Comparison of ENCODE assay signal across 26 cellular contexts in genomic region chr15:64753419-64754185, GRCh38. TPM values are rescaled to one million over a fixed set of nuclear protein-coding genes. Genes with fewer than 3 reads are reported as not detected.
DNase-seq lines count a peak whose midpoint lies in the region; ATAC-seq, FAIRE-seq and TF ChIP-seq lines count a peak whose summit lies in the region.
"Had no signal": no experiment of that assay in that cellular context is flagged by ENCODE, and none has a peak within 500 bp of the region (broad histone marks: within the 10 kb centered on the region; RNA-seq: fewer than 3 reads in every experiment).

No MANE protein-coding gene starts in this region.

- WGBS in heart right ventricle, 2 donors, result 72% methylated on average over 16 of the region's 16 CpGs

- intact Hi-C loops in heart right ventricle (cut with DNase I), result no loop called here

- no peak overlapping the region for H3K27ac Mint-ChIP-seq in activated naive CD4-positive, alpha-beta T cell treated with anti-CD3 and anti-CD28 coated beads, Interleukin-2, amount 50 U/mL, for 72 hours
- H3K27ac Mint-ChIP-seq: activated CD4-positive, alpha-beta memory T cell treated with anti-CD3 and anti-CD28 coated beads, Interleukin-2, amount 10 ng/mL, durations not matched to agents 7 days and 5 days; activated naive CD8-positive, alpha-beta T cell had no signal

- no peaks in the 10 kb centered on the region for H3K36me3 Mint-ChIP-seq in activated naive CD4-positive, alpha-beta T cell treated with anti-CD3 and anti-CD28 coated beads, Interleukin-2, amount 50 U/mL, for 72 hours
- H3K36me3 Mint-ChIP-seq: activated naive CD8-positive, alpha-beta T cell had no signal

- H3K9me3 Mint-ChIP-seq in activated naive CD4-positive, alpha-beta T cell treated with anti-CD3 and anti-CD28 coated beads, Interleukin-2, amount 50 U/mL, for 72 hours, result no peaks in the 10 kb centered on the region
- H3K9me3 Mint-ChIP-seq: activated CD4-positive, alpha-beta memory T cell treated with anti-CD3 and anti-CD28 coated beads, Interleukin-2, amount 10 ng/mL, durations not matched to agents 7 days and 5 days had no signal

- peaks cover 4% of the 10 kb centered on the region for H3K36me3 ChIP-seq in right atrium auricular region
- H3K36me3 ChIP-seq in heart right ventricle, result peaks cover 0 to 5% (median 0%) of the 10 kb centered on the region in 9 donors

- H3K9me3 ChIP-seq in right atrium auricular region, result no peaks in the 10 kb centered on the region
- H3K9me3 ChIP-seq in heart right ventricle, result no peaks in the 10 kb centered on the region
- H3K9me3 ChIP-seq: A549, stomach had no signal

- ATAC-seq in heart right ventricle (no peak), HG02759 (IDR thresholded peaks at IDR 0.05; ENCODE audit: unreplicated experiment) (peak; percentile 57)
- no peak for ATAC-seq in activated naive CD4-positive, alpha-beta T cell treated with anti-CD3 and anti-CD28 coated beads, Interleukin-2, amount 50 U/mL, for 72 hours
- ATAC-seq: HepG2 had no signal

- FAIRE-seq in urothelium cell line (lab: Jason Lieb, UNC), result peak; percentile 27
- FAIRE-seq: A549, HepG2, keratinocyte had no signal

- H3K4me3 ChIP-seq in right atrium auricular region (no peak overlapping the region), heart right ventricle (no peak overlapping the region)
- H3K4me3 ChIP-seq: A549, stomach had no signal

- TF ChIP-seq CTCF in right atrium auricular region (IDR thresholded peaks at IDR 0.05) (no peak), heart right ventricle (IDR thresholded peaks at IDR 0.05) (no peak)

- peaks cover 0 to 66% of the 10 kb centered on the region in 2 donors for H3K4me1 ChIP-seq in right atrium auricular region
- H3K4me1 ChIP-seq in heart right ventricle, result peaks cover 3 to 91% (median 34%) of the 10 kb centered on the region in 9 donors
- H3K4me1 ChIP-seq: A549, parathyroid adenoma had no signal

- H3K27me3 ChIP-seq in right atrium auricular region, result no peaks in the 10 kb centered on the region
- no peaks in the 10 kb centered on the region for H3K27me3 ChIP-seq in heart right ventricle
- H3K27me3 ChIP-seq: stomach had no signal

- DNase-seq in right atrium auricular region (ENCODE audit: low spot score) (no peak), heart right ventricle (no peak), germinal center (ENCODE audit: low spot score) (peak; percentile 62), urothelium cell line (ENCODE audit: low spot score) (no peak), NOMO-1 treated with DMSO at 0.1 percent for 48 hours (lab: John Stamatoyannopoulos, UW; ENCODE audit: unreplicated experiment) (no peak), cerebellum (ENCODE audit: low spot score) (no peak)
- no peak for DNase-seq in activated naive CD4-positive, alpha-beta T cell treated with anti-CD3 and anti-CD28 coated beads, Interleukin-2, amount 50 U/mL, for 72 hours (ENCODE audit: low spot score in 2 of 2)
- DNase-seq: activated CD4-positive, alpha-beta memory T cell treated with anti-CD3 and anti-CD28 coated beads, Interleukin-2, amount 10 ng/mL, durations not matched to agents 7 days and 5 days; activated T-cell treated with anti-CD3 and anti-CD28 coated beads, Interleukin-2, amount 50 U/mL, for 48 hours; C1 segment of cervical spinal cord; mammary epithelial cell; MM.1S; NCI-H1694; NCI-H748 treated with DMSO at 0.1 percent for 48 hours; SIG-M5; stimulated activated CD4-positive, alpha-beta T cell treated with anti-CD3 and anti-CD28 coated beads, Interleukin-1b, Interleukin-23, amount 100 ng/mL, for 48 hours; stomach had no signal

- H3K27ac ChIP-seq in right atrium auricular region, result peak overlapping the region; percentile 78 to 90
- peak overlapping the region in 3 of 10 donors; percentile 13 to 79 (median 26) for H3K27ac ChIP-seq in heart right ventricle
- H3K27ac ChIP-seq: A549, parathyroid adenoma, VCaP had no signal

RNA-seq across cellular contexts. Expression of gene RBPMS2, which starts 21.8 kb away (rescaled TPM):
- total RNA-seq in right atrium auricular region, result 10 to 100 TPM; 84.2 to 85.0 TPM
- 100 to 1,000 TPM; 177 to 296 (median 213) TPM for total RNA-seq in heart right ventricle
- polyA plus RNA-seq in heart right ventricle, result 100 to 1,000 TPM; 200 to 310 TPM
- total RNA-seq in activated naive CD4-positive, alpha-beta T cell treated with anti-CD3 and anti-CD28 coated beads, Interleukin-2, amount 50 U/mL, for 72 hours, result not detected
- 0.27 TPM for total RNA-seq in cerebellum
- total RNA-seq: activated CD4-positive, alpha-beta memory T cell treated with anti-CD3 and anti-CD28 coated beads, Interleukin-2, amount 10 ng/mL, durations not matched to agents 7 days and 5 days; fibroblast of villous mesenchyme; HepG2; mammary epithelial cell; T-helper 1 cell treated with Interleukin-12 subunit alpha and Interleukin-12 subunit beta and Interleukin-4 antibody, amounts not matched to agents 30 ng/mL and 1 ng/mL, for 36 hours had no signal
- polyA plus RNA-seq: keratinocyte had no signal

Comparison
In these comparisons a context has a peak if more than half of its experiments do, and no peak if none do; other contexts are left out.
1. RNA of gene RBPMS2, which starts 21.8 kb away (total RNA-seq): 177 to 296 TPM in heart right ventricle and 84.2 to 85.0 TPM in right atrium auricular region; 0.27 TPM in cerebellum (single experiment) and not detected in activated naive CD4-positive, alpha-beta T cell treated with anti-CD3 and anti-CD28 coated beads, Interleukin-2, amount 50 U/mL, for 72 hours; every median in the first group is over 10 times any median in the second.